9 cellular contexts compared by ENCODE assay signal in genomic region chr5:139392678-139393496, GRCh38. TPM values are rescaled to one million over a fixed set of nuclear protein-coding genes. Genes with fewer than 3 reads are reported as not detected.
DNase-seq lines count a peak whose midpoint lies in the region; ATAC-seq, FAIRE-seq and TF ChIP-seq lines count a peak whose summit lies in the region.
"Had no signal": no experiment of that assay in that cellular context is flagged by ENCODE, and none has a peak within 500 bp of the region (broad histone marks: within the 10 kb centered on the region; RNA-seq: fewer than 3 reads in every experiment).

No MANE protein-coding gene starts in this region.

- peak overlapping the region; percentile 81 for H3K4me2 ChIP-seq in astrocyte (ENCODE audit: low read length)

- H3K36me3 Mint-ChIP-seq in astrocyte (ENCODE audit: low read depth, unreplicated experiment): peaks cover 6% of the 10 kb centered on the region

- H4K20me1 ChIP-seq in astrocyte (ENCODE audit: insufficient read depth, low read length): peaks cover 3% of the 10 kb centered on the region

- peaks cover 4% of the 10 kb centered on the region for H3K4me1 Mint-ChIP-seq in astrocyte (ENCODE audit: low read depth, unreplicated experiment)

- H3K36me3 ChIP-seq in astrocyte (ENCODE audit: insufficient read depth, low read length): no peaks in the 10 kb centered on the region

- DNase-seq in DMS114 treated with DMSO at 0.1 percent for 48 hours (lab: John Stamatoyannopoulos, UW; ENCODE audit: unreplicated experiment): peak; percentile 58
- DNase-seq in HT-29 (ENCODE audit: low spot score): peak; percentile 79
- peak; percentile 59 to 92 (median 68) for DNase-seq in T-helper 1 cell
- DNase-seq in astrocyte (ENCODE audit: low read depth): no peak
- DNase-seq in iPS-NIHi11 (ENCODE audit: low spot score): peak; percentile 92
- peak; percentile 75 for DNase-seq in stimulated activated CD4-positive, alpha-beta T cell treated with anti-CD3 and anti-CD28 coated beads, Interleukin-4, amount 100 ng/mL, for 1 hour
- no peak for DNase-seq in GOT3 (lab: John Stamatoyannopoulos, UW)

- H3K27me3 Mint-ChIP-seq in astrocyte (ENCODE audit: low read depth, unreplicated experiment): peaks cover 28% of the 10 kb centered on the region

- peaks cover 12% of the 10 kb centered on the region for H3K4me1 ChIP-seq in astrocyte (ENCODE audit: insufficient read depth, low read length)

- TF ChIP-seq CTCF in astrocyte (IDR thresholded peaks at IDR 0.05; ENCODE audit: insufficient read depth, low read depth, low read length): peak; percentile 16

- no peak overlapping the region for H3K4me3 Mint-ChIP-seq in astrocyte (ENCODE audit: unreplicated experiment)

- H3K27ac ChIP-seq in astrocyte (ENCODE audit: low read depth, low read length): no peak overlapping the region

- ATAC-seq in GM19455 (IDR thresholded peaks at IDR 0.05; ENCODE audit: unreplicated experiment): peak; percentile 53

- H2AFZ ChIP-seq in astrocyte (ENCODE audit: low read depth, low read length): peak overlapping the region; percentile 71

- no peaks in the 10 kb centered on the region for H3K9me3 Mint-ChIP-seq in astrocyte (ENCODE audit: unreplicated experiment)

- no peak for FAIRE-seq in astrocyte (lab: Jason Lieb, UNC)

- no peaks in the 10 kb centered on the region for H3K9me3 ChIP-seq in astrocyte (ENCODE audit: insufficient read depth, low read depth, low read length)

- H3K27ac Mint-ChIP-seq in astrocyte (ENCODE audit: unreplicated experiment): no peak overlapping the region

- peaks cover 18% of the 10 kb centered on the region for H3K27me3 ChIP-seq in astrocyte (ENCODE audit: insufficient read depth, low read length)

- peak overlapping the region; percentile 49 for H3K4me3 ChIP-seq in astrocyte (ENCODE audit: insufficient read depth, low read depth, low read length)

- H3K9ac ChIP-seq in astrocyte (ENCODE audit: low read length): peak overlapping the region; percentile 31

- H3K79me2 ChIP-seq in astrocyte (ENCODE audit: insufficient read depth, low read length): no peaks in the 10 kb centered on the region

RNA-seq across cellular contexts. Expression of gene PROB1, which starts 2.0 kb away (rescaled TPM):
- 1.5 and 2.0 TPM in 2 replicates for total RNA-seq in HT-29 (2014; rRNA removed; shearing (Covaris generic))
- 0.59 and 0.60 TPM in 2 replicates for total RNA-seq in astrocyte

RNA-seq across cellular contexts. Expression of gene MZB1, which starts 3.2 kb away (rescaled TPM):
- total RNA-seq in HT-29 (2014; rRNA removed; shearing (Covaris generic)): 0.25 TPM in 1 of 2 replicates, not detected in the other
- 0.22 TPM in 1 of 2 replicates, not detected in the other for total RNA-seq in astrocyte
- total RNA-seq: dermis microvascular lymphatic vessel endothelial cell had no signal

RNA-seq across cellular contexts. Expression of gene SLC23A1, which starts 9.8 kb away (rescaled TPM):
- total RNA-seq in HT-29 (2014; rRNA removed; shearing (Covaris generic)): 0.39 and 0.74 TPM in 2 replicates
- total RNA-seq in astrocyte: not detected in 2 replicates
- total RNA-seq: dermis microvascular lymphatic vessel endothelial cell had no signal

RNA-seq across cellular contexts. Expression of gene SPATA24, which starts 11.0 kb away (rescaled TPM):
- 3.8 and 10.4 TPM in 2 replicates for total RNA-seq in HT-29 (2014; rRNA removed; shearing (Covaris generic))
- 4.5 and 5.2 TPM in 2 replicates for total RNA-seq in astrocyte

RNA-seq across cellular contexts. Expression of gene DNAJC18, which starts 46.4 kb away (rescaled TPM):
- 0.44 and 0.81 TPM in 2 replicates for total RNA-seq in HT-29 (2014; rRNA removed; shearing (Covaris generic))
- total RNA-seq in astrocyte: 18.8 and 21.4 TPM in 2 replicates

Comparison
In these comparisons a context has a peak if more than half of its experiments do, and no peak if none do; other contexts are left out.
1. DNase-seq: peak in DMS114 treated with DMSO at 0.1 percent for 48 hours (single experiment), HT-29 (single experiment), T-helper 1 cell (5 of 5), iPS-NIHi11 (single experiment) and stimulated activated CD4-positive, alpha-beta T cell treated with anti-CD3 and anti-CD28 coated beads, Interleukin-4, amount 100 ng/mL, for 1 hour (single experiment); none in astrocyte (single experiment) and GOT3 (single experiment).